In genomic region chr11:121321614-121322243, GRCh38 we compare ENCODE assay signal across 1 cellular context.
TF ChIP-seq lines count a peak whose summit lies in the region.

No MANE protein-coding gene starts in this region.

TF ChIP-seq in GM23338, 12 proteins besides CTCF, POLR2A, EP300 and RAD21 (continued from another document):
- TF ChIP-seq ZNF462 (CRISPR knock-in tag; IDR thresholded peaks at IDR 0.05) (no peak), JUNB (IDR thresholded peaks at IDR 0.05; ENCODE audit: unreplicated experiment) (no peak)
